Comparison of ENCODE assay signal across 21 cellular contexts in the genomic region with DNA sequence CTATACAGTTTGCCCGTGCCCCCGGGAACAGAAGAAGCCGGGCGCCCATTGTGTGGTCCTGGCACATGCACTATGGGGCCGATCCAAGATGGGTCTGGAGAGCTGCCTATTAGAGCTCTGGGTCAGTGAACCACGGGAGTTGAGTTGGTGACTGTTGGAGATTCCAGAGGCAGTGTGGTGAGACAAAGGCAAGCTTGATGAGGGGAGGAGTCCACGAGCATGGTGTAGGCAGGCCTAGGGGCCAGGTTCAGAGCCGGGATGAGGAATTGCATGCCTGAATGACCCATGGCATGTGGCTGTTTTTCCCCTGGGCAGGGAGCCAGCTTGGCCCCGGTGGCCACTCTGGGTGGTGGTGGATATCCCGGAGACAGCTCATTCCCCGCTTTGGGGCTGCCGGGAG.
DNase-seq lines count a peak whose midpoint lies in the region; ATAC-seq and TF ChIP-seq lines count a peak whose summit lies in the region.
"Had no signal": no experiment of that assay in that cellular context is flagged by ENCODE, and none has a peak within 500 bp of the region (broad histone marks: within the 10 kb centered on the region; RNA-seq: fewer than 3 reads in every experiment).

No MANE protein-coding gene starts in this region.

- no peak overlapping the region for H3K27ac ChIP-seq in heart left ventricle
- H3K27ac ChIP-seq in uterus: no peak overlapping the region
- H3K27ac ChIP-seq: 22Rv1, RWPE1, tibial artery had no signal

- no peaks in the 10 kb centered on the region for H3K9me3 ChIP-seq in heart left ventricle
- no peaks in the 10 kb centered on the region for H3K9me3 ChIP-seq in uterus
- H3K9me3 ChIP-seq: tibial artery had no signal

- in situ Hi-C loops in astrocyte of the spinal cord (cut with HindIII; ENCODE audit: low sequenced_read_pairs): no loop called here

- H3K36me3 ChIP-seq in heart left ventricle (no peaks in the 10 kb centered on the region), uterus (no peaks in the 10 kb centered on the region)
- H3K36me3 ChIP-seq: tibial artery had no signal

- intact Hi-C loops in Right ventricle myocardium inferior (cut with DNase I): no loop called here
- intact Hi-C loops in heart left ventricle (cut with DNase I): no loop called here
- intact Hi-C loops in uterus (cut with DNase I; ENCODE audit: low total_unique reads): no loop called here

- ATAC-seq in Right ventricle myocardium inferior (peak; percentile 46), heart left ventricle (no peak), GM21825 (IDR thresholded peaks at IDR 0.05; ENCODE audit: unreplicated experiment) (no peak)
- ATAC-seq: activated CD4-positive, CD25-positive, alpha-beta regulatory T cell treated with anti-CD3 and anti-CD28 coated beads, Interleukin-2, amount 50 U/mL, for 24 hours; activated CD8-positive, alpha-beta memory T cell treated with anti-CD3 and anti-CD28 coated beads, Interleukin-2, amount 10 ng/mL, durations not matched to agents 7 days and 5 days; GM12878; HepG2 had no signal

- H3K4me3 ChIP-seq in heart left ventricle: no peak overlapping the region
- H3K4me3 ChIP-seq in astrocyte of the spinal cord (ENCODE audit: low read depth, low read length): no peak overlapping the region
- no peak overlapping the region for H3K4me3 ChIP-seq in uterus
- H3K4me3 ChIP-seq: GM12878, tibial artery had no signal

- no peaks in the 10 kb centered on the region for H3K4me1 ChIP-seq in heart left ventricle
- H3K4me1 ChIP-seq in uterus: no peaks in the 10 kb centered on the region
- H3K4me1 ChIP-seq: tibial artery had no signal

- no peak for TF ChIP-seq CTCF in heart left ventricle (IDR thresholded peaks at IDR 0.05)
- no peak for TF ChIP-seq CTCF in astrocyte of the spinal cord (IDR thresholded peaks at IDR 0.05; ENCODE audit: low read depth, low read length)
- no peak for TF ChIP-seq CTCF in GM20000 (IDR thresholded peaks at IDR 0.05; ENCODE audit: extremely low read depth, missing control alignments)
- TF ChIP-seq CTCF in uterus (IDR thresholded peaks at IDR 0.05): no peak

- peaks cover 0 to 5% (median 0%) of the 10 kb centered on the region in 9 donors for H3K27me3 ChIP-seq in heart left ventricle
- H3K27me3 ChIP-seq in uterus: no peaks in the 10 kb centered on the region

- WGBS in heart left ventricle, 4 donors: 65 to 81% (median 72%) methylated on average over 12 of the region's 12 CpGs

- no peak for DNase-seq in Right ventricle myocardium inferior (ENCODE audit: missing footprints)
- DNase-seq in heart left ventricle: no peak
- DNase-seq in astrocyte of the spinal cord (ENCODE audit: low read depth, low spot score): peak; percentile 24
- peak; percentile 55 for DNase-seq in kidney glomerular epithelial cell (lab: John Stamatoyannopoulos, UW)
- peak; percentile 22 for DNase-seq in superior temporal gyrus (ENCODE audit: extremely low spot score)
- DNase-seq in GM20000 (ENCODE audit: low spot score): no peak
- no peak for DNase-seq in uterus
- DNase-seq: activated CD8-positive, alpha-beta memory T cell treated with anti-CD3 and anti-CD28 coated beads, Interleukin-2, amount 10 ng/mL, durations not matched to agents 7 days and 5 days; CD4-positive, CD25-positive, alpha-beta regulatory T cell; mammary epithelial cell; NCI-H1092; NCI-H82; right cardiac atrium; stimulated activated CD4-positive, alpha-beta T cell treated with anti-CD3 and anti-CD28 coated beads, Interleukin-4, amount 100 ng/mL, for 1 hour; tibial artery had no signal

- TF ChIP-seq POLR2A in heart left ventricle (IDR thresholded peaks at IDR 0.05) (no peak), uterus (IDR thresholded peaks at IDR 0.05) (no peak)

Comparison
In these comparisons a context has a peak if more than half of its experiments do, and no peak if none do; other contexts are left out.
1. DNase-seq: peak in astrocyte of the spinal cord (single experiment), kidney glomerular epithelial cell (single experiment) and superior temporal gyrus (single experiment); none in Right ventricle myocardium inferior (single experiment), heart left ventricle (0 of 5), GM20000 (single experiment) and uterus (0 of 2).